ENCODE assay signal across 18 cellular contexts in genomic region chr4:53309321-53310020, GRCh38.
"Had no signal": no experiment of that assay in that cellular context is flagged by ENCODE, and none has a peak within 500 bp of the region (broad histone marks: within the 10 kb centered on the region; RNA-seq: fewer than 3 reads in every experiment).

No MANE protein-coding gene starts in this region.

- H3K27ac ChIP-seq: cardiac muscle cell, esophagus muscularis mucosa, gastroesophageal sphincter, lower lobe of right lung, prostate gland, testis had no signal

- H3K27me3 Mint-ChIP-seq: activated naive CD8-positive, alpha-beta T cell treated with anti-CD3 and anti-CD28 coated beads, Interleukin-2, amount 50 U/mL, for 24 hours; activated T-helper 17 cell treated with anti-CD3 and anti-CD28 coated beads, Interleukin-2, amount 50 U/mL, for 72 hours; stimulated activated naive CD8-positive, alpha-beta T cell treated with anti-CD3 and anti-CD28 coated beads, Interleukin-15, amount 100 ng/mL, for 72 hours had no signal

- DNase-seq: activated naive CD4-positive, alpha-beta T cell treated with Interleukin-2 at 50 U/mL for 16 hours; activated naive CD8-positive, alpha-beta T cell treated with anti-CD3 and anti-CD28 coated beads, Interleukin-2, amount 50 U/mL, for 24 hours; effector CD4-positive, alpha-beta T cell; heart right ventricle; left colon; lower lobe of right lung; right cardiac atrium; small intestine; stimulated activated naive CD8-positive, alpha-beta T cell treated with anti-CD3 and anti-CD28 coated beads, Interleukin-15, amount 100 ng/mL, for 72 hours; T-helper 9 cell; testis; upper lobe of left lung had no signal

- H3K4me1 ChIP-seq: lower lobe of right lung, prostate gland, upper lobe of left lung had no signal

- H3K27me3 ChIP-seq: cardiac muscle cell, esophagus muscularis mucosa, gastroesophageal sphincter, heart right ventricle, testis, upper lobe of left lung had no signal

- H3K4me3 ChIP-seq: cardiac muscle cell, esophagus muscularis mucosa, gastroesophageal sphincter, heart right ventricle, lower lobe of right lung, prostate gland, testis, upper lobe of left lung had no signal

- FAIRE-seq: small intestine had no signal

- H3K9me3 ChIP-seq: esophagus muscularis mucosa, gastroesophageal sphincter, lower lobe of right lung, prostate gland, testis, upper lobe of left lung had no signal

- ATAC-seq: activated naive CD8-positive, alpha-beta T cell treated with anti-CD3 and anti-CD28 coated beads, Interleukin-2, amount 50 U/mL, for 24 hours; activated T-helper 17 cell treated with anti-CD3 and anti-CD28 coated beads, Interleukin-2, amount 50 U/mL, for 72 hours; gastroesophageal sphincter; heart right ventricle; left colon; lower lobe of right lung; right cardiac atrium; stimulated activated naive CD8-positive, alpha-beta T cell treated with anti-CD3 and anti-CD28 coated beads, Interleukin-15, amount 100 ng/mL, for 72 hours had no signal

- H3K4me3 Mint-ChIP-seq: activated naive CD8-positive, alpha-beta T cell treated with anti-CD3 and anti-CD28 coated beads, Interleukin-2, amount 50 U/mL, for 24 hours; activated T-helper 17 cell treated with anti-CD3 and anti-CD28 coated beads, Interleukin-2, amount 50 U/mL, for 72 hours; mesothelial cell of epicardium; stimulated activated naive CD8-positive, alpha-beta T cell treated with anti-CD3 and anti-CD28 coated beads, Interleukin-15, amount 100 ng/mL, for 72 hours had no signal

- H3K27ac Mint-ChIP-seq: activated naive CD8-positive, alpha-beta T cell treated with anti-CD3 and anti-CD28 coated beads, Interleukin-2, amount 50 U/mL, for 24 hours; activated T-helper 17 cell treated with anti-CD3 and anti-CD28 coated beads, Interleukin-2, amount 50 U/mL, for 72 hours; mesothelial cell of epicardium had no signal

- H3K4me1 Mint-ChIP-seq: activated T-helper 17 cell treated with anti-CD3 and anti-CD28 coated beads, Interleukin-2, amount 50 U/mL, for 72 hours; mesothelial cell of epicardium had no signal

- H3K36me3 ChIP-seq: cardiac muscle cell, prostate gland had no signal
